ENCODE assay signal across 15 cellular contexts in genomic region chr18:56314396-56314795, GRCh38.
A peak's percentile ranks its signal among the peaks of the same experiment; 100 is the strongest.
DNase-seq lines count a peak whose midpoint lies in the region; ATAC-seq, FAIRE-seq and TF ChIP-seq lines count a peak whose summit lies in the region.
"Had no signal": no experiment of that assay in that cellular context is flagged by ENCODE, and none has a peak within 500 bp of the region (broad histone marks: within the 10 kb centered on the region; RNA-seq: fewer than 3 reads in every experiment).

No MANE protein-coding gene starts in this region.

- H3K9ac ChIP-seq in Loucy (ENCODE audit: low read depth, low read length, poor library complexity, severe bottlenecking) (no peak overlapping the region), K562 (ENCODE audit: insufficient read depth in 1 of 2, low read depth in 2 of 2, low read length in 2 of 2) (no peak overlapping the region)
- H3K9ac ChIP-seq: neural progenitor cell had no signal

- H3K27me3 ChIP-seq in Loucy (ENCODE audit: insufficient read depth, low read length, poor library complexity, severe bottlenecking): no peaks in the 10 kb centered on the region
- H3K27me3 ChIP-seq in K562 (ENCODE audit: control insufficient read depth in 2 of 2, insufficient read depth in 2 of 2, low read length in 2 of 2): no peaks in the 10 kb centered on the region
- H3K27me3 ChIP-seq: neural progenitor cell had no signal

- BruUV-seq in K562 (replicated peaks; lab: Mats Ljungman, UMichigan): no TSS peak

- H3K4me3 ChIP-seq in Loucy (ENCODE audit: low read length, poor library complexity, severe bottlenecking): no peak overlapping the region
- no peak overlapping the region for H3K4me3 ChIP-seq in K562
- H3K4me3 ChIP-seq: neural progenitor cell had no signal

- DNase-seq in ELR (ENCODE audit: low read depth): peak; percentile 2
- DNase-seq in K562 (ENCODE audit: extremely low read depth in 1 of 4, low spot score in 3 of 4): no peak
- DNase-seq in naive B cell: no peak
- no peak for DNase-seq in urothelium cell line (ENCODE audit: low spot score)
- no peak for DNase-seq in activated T-cell treated with anti-CD3 and anti-CD28 coated beads, Interleukin-2, amount 50 U/mL, for 72 hours
- DNase-seq: effector memory CD8-positive, alpha-beta T cell; GOT3; left ventricle myocardium superior; NCI-H146; small intestine had no signal

- in situ Hi-C loops in K562 (cut with MboI): no loop called here

- peaks cover 26 to 48% (median 41%) of the 10 kb centered on the region in 3 donors for H3K4me1 Mint-ChIP-seq in naive B cell
- H3K4me1 Mint-ChIP-seq in activated T-cell treated with anti-CD3 and anti-CD28 coated beads, Interleukin-2, amount 50 U/mL, for 72 hours (ENCODE audit: low read depth): no peaks in the 10 kb centered on the region

- no peaks in the 10 kb centered on the region for H4K20me1 ChIP-seq in Loucy (ENCODE audit: insufficient read depth, low read length, poor library complexity, severe bottlenecking)
- H4K20me1 ChIP-seq in K562 (replicated peaks; ENCODE audit: control insufficient read depth, insufficient read depth, low read length): no peaks in the 10 kb centered on the region

- FAIRE-seq in K562 (lab: Jason Lieb, UNC) (no peak), urothelium cell line (lab: Jason Lieb, UNC) (no peak)
- FAIRE-seq: GM19239, small intestine had no signal

- H2AFZ ChIP-seq in Loucy (ENCODE audit: low read length): no peak overlapping the region
- H2AFZ ChIP-seq in K562 (ENCODE audit: low read depth, low read length): no peak overlapping the region
- H2AFZ ChIP-seq: neural progenitor cell had no signal

- TF ChIP-seq EP300 in K562 (IDR thresholded peaks at IDR 0.05; ENCODE audit: low read length): no peak

- CTCF ChIA-PET in K562 (lab: Yijun Ruan, JAX; ENCODE audit: low intra/inter-chr PET ratio): no interaction called here

- TF ChIP-seq POLR2A in K562 (conservative IDR thresholded peaks at IDR 0.05): no peak

- H3K9me1 ChIP-seq in K562 (ENCODE audit: control insufficient read depth, insufficient read depth, low read length): no peaks in the 10 kb centered on the region

- POLR2A ChIA-PET in K562 (lab: Yijun Ruan, JAX): no interaction called here

- peak overlapping the region in 1 of 6 donors; percentile 41 for H3K27ac Mint-ChIP-seq in naive B cell
- H3K27ac Mint-ChIP-seq in activated T-cell treated with anti-CD3 and anti-CD28 coated beads, Interleukin-2, amount 50 U/mL, for 72 hours: no peak overlapping the region
- H3K27ac Mint-ChIP-seq: effector memory CD8-positive, alpha-beta T cell had no signal

- TF ChIP-seq CTCF in Loucy (conservative IDR thresholded peaks at IDR 0.05; ENCODE audit: low read length) (peak; percentile 54), K562 (IDR thresholded peaks at IDR 0.05 in 2 of 3, conservative IDR thresholded peaks at IDR 0.05 in 1 of 3; ENCODE audit: insufficient read depth in 2 of 3, low read depth in 1 of 3, low read length in 3 of 3) (peak in 2 of 3 experiments; percentile 29 to 32; a peak in 3 of 6 replicates)

- ATAC-seq in K562: no peak
- ATAC-seq in naive B cell (ENCODE audit: low read depth in 2 of 2): peak; percentile 58 to 59
- no peak for ATAC-seq in GM18502 (IDR thresholded peaks at IDR 0.05; ENCODE audit: poor library complexity, unreplicated experiment)
- no peak for ATAC-seq in activated CD4-positive, CD25-positive, alpha-beta regulatory T cell treated with anti-CD3 and anti-CD28 coated beads, Interleukin-2, amount 50 U/mL, for 24 hours
- no peak for ATAC-seq in activated T-cell treated with anti-CD3 and anti-CD28 coated beads, Interleukin-2, amount 50 U/mL, for 72 hours (replicated peaks in 1 of 2)
- ATAC-seq: effector memory CD8-positive, alpha-beta T cell; left ventricle myocardium superior had no signal

- H3K4me2 ChIP-seq in Loucy (ENCODE audit: low read depth, low read length, poor library complexity, severe bottlenecking): no peak overlapping the region
- no peak overlapping the region for H3K4me2 ChIP-seq in K562 (ENCODE audit: insufficient read depth, low read length)
- H3K4me2 ChIP-seq: neural progenitor cell had no signal

- WGBS in K562 (ENCODE audit: insufficient coverage, low coverage, missing lambda C conversion rate): 0% methylated on average over 1 of the region's 1 CpG

- H3K36me3 Mint-ChIP-seq in naive B cell: no peaks in the 10 kb centered on the region
- H3K36me3 Mint-ChIP-seq in activated T-cell treated with anti-CD3 and anti-CD28 coated beads, Interleukin-2, amount 50 U/mL, for 72 hours (ENCODE audit: insufficient read depth in 2 of 2): no peaks in the 10 kb centered on the region
- H3K36me3 Mint-ChIP-seq: neural progenitor cell had no signal

- H3F3A ChIP-seq in Loucy (ENCODE audit: low read depth): no peaks in the 10 kb centered on the region

- H3K79me2 ChIP-seq in Loucy (ENCODE audit: insufficient read depth, low read length): no peaks in the 10 kb centered on the region
- H3K79me2 ChIP-seq in K562 (ENCODE audit: control insufficient read depth, insufficient read depth, low read length): no peaks in the 10 kb centered on the region

- intact Hi-C loops in K562 (cut with micrococcal nuclease): no loop called here

- H3K4me3 Mint-ChIP-seq in naive B cell: peak overlapping the region in 1 of 8 donors; percentile 21
- no peak overlapping the region for H3K4me3 Mint-ChIP-seq in activated T-cell treated with anti-CD3 and anti-CD28 coated beads, Interleukin-2, amount 50 U/mL, for 72 hours
- H3K4me3 Mint-ChIP-seq: effector memory CD8-positive, alpha-beta T cell; neural progenitor cell had no signal

- H3K27me3 Mint-ChIP-seq in naive B cell: no peaks in the 10 kb centered on the region
- H3K27me3 Mint-ChIP-seq in activated T-cell treated with anti-CD3 and anti-CD28 coated beads, Interleukin-2, amount 50 U/mL, for 72 hours (ENCODE audit: low read depth): no peaks in the 10 kb centered on the region

- H3K4me1 ChIP-seq in Loucy (ENCODE audit: insufficient read depth, low read length, poor library complexity, severe bottlenecking) (no peaks in the 10 kb centered on the region), K562 (replicated peaks in 1 of 2; ENCODE audit: control insufficient read depth in 2 of 2, insufficient read depth in 2 of 2, low read length in 2 of 2) (no peaks in the 10 kb centered on the region)
- H3K4me1 ChIP-seq: neural progenitor cell had no signal

- H3K9me2 ChIP-seq in Loucy (replicated peaks; ENCODE audit: low read depth, low read length): no peaks in the 10 kb centered on the region

- no peak for TF ChIP-seq RAD21 in K562 (CRISPR knock-in tag; conservative IDR thresholded peaks at IDR 0.05 in 1 of 2, IDR thresholded peaks at IDR 0.05 in 1 of 2)

- H3K9me3 Mint-ChIP-seq in naive B cell: no peaks in the 10 kb centered on the region
- H3K9me3 Mint-ChIP-seq in activated T-cell treated with anti-CD3 and anti-CD28 coated beads, Interleukin-2, amount 50 U/mL, for 72 hours: peaks cover 0 to 2% of the 10 kb centered on the region in 2 donors
- H3K9me3 Mint-ChIP-seq: neural progenitor cell had no signal

- no peaks in the 10 kb centered on the region for H3K9me3 ChIP-seq in Loucy (ENCODE audit: insufficient read depth, low read depth, low read length)
- no peaks in the 10 kb centered on the region for H3K9me3 ChIP-seq in K562 (replicated peaks; ENCODE audit: control insufficient read depth, insufficient read depth, low read depth, low read length)

- H3K36me3 ChIP-seq in Loucy (ENCODE audit: insufficient read depth, low read length): no peaks in the 10 kb centered on the region
- H3K36me3 ChIP-seq in K562 (ENCODE audit: control insufficient read depth, insufficient read depth, low read length): no peaks in the 10 kb centered on the region
- H3K36me3 ChIP-seq: neural progenitor cell had no signal

- H3K27ac ChIP-seq in K562 (ENCODE audit: extremely low read depth, low read depth, low read length): no peak overlapping the region
- H3K27ac ChIP-seq: neural progenitor cell had no signal

TF ChIP-seq in K562, 482 proteins besides CTCF, POLR2A, EP300 and RAD21:
- no peak for TF ChIP-seq NBN (IDR thresholded peaks at IDR 0.05; ENCODE audit: low read depth)

Comparison
In these comparisons a context has a peak if more than half of its experiments do, and no peak if none do; other contexts are left out.
1. ATAC-seq: peak in naive B cell (2 of 2); none in K562 (single experiment), GM18502 (single experiment), activated CD4-positive, CD25-positive, alpha-beta regulatory T cell treated with anti-CD3 and anti-CD28 coated beads, Interleukin-2, amount 50 U/mL, for 24 hours (0 of 2) and activated T-cell treated with anti-CD3 and anti-CD28 coated beads, Interleukin-2, amount 50 U/mL, for 72 hours (0 of 2).